Comparison of ENCODE assay signal across 8 cellular contexts in the genomic region with DNA sequence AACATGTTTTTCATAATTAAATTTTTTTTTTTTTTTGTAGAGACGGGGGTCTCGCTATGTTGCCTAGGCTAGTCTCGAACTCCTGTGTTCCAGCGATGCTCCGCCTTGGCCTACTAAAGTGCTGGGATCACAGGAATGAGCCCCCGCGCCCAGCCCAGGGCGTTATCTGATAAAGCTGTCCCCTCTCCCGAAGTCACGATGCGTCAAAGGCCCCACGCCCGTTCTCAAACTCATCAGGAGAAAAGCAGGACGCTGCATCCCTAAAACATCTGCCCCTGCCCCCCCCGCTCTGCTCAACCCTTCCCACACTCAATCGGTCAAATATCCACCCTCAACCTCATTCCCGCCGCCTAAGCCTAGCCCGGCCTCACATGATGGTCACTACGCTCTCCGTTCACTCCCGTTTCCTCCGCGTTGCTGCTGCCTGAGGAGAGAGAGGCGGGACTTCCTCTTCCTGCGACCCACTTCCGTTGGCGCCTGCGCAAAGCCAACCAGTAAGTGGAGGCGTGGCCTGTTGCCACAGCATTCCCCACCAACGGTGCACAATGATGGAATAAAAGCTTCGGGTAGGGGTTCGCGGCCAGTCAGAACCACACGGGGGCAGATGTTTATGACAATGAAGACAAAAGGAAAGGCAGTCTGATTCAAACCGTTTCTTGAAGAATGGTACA. TPM values are rescaled to one million over a fixed set of nuclear protein-coding genes. Genes with fewer than 3 reads are reported as not detected.
DNase-seq lines count a peak whose midpoint lies in the region; ATAC-seq and TF ChIP-seq lines count a peak whose summit lies in the region.

A gene (minus strand): TSS at position 438 of the 671 bp plus-strand sequence. CDS start 65 bp downstream, at position 373.

- H3K36me3 Mint-ChIP-seq in activated naive CD4-positive, alpha-beta T cell treated with anti-CD3 and anti-CD28 coated beads, Interleukin-2, amount 10 ng/mL, durations not matched to agents 7 days and 5 days = peaks cover 26% of the 10 kb centered on the region

- H3K36me3 ChIP-seq in H7 (replicated peaks; ENCODE audit: control insufficient read depth, insufficient read depth, low read length) (peaks cover 29% of the 10 kb centered on the region), Loucy (ENCODE audit: insufficient read depth, low read length) (peaks cover 17% of the 10 kb centered on the region; the same call in 1 of the 2 replicates), gastroesophageal sphincter (peaks cover 0 to 44% of the 10 kb centered on the region in 2 donors), neutrophil (peaks cover 22% of the 10 kb centered on the region)

- peak; percentile 89 for DNase-seq in GDM1 (lab: John Stamatoyannopoulos, UW)
- peak; percentile 94 for DNase-seq in H7
- DNase-seq in SIG-M5 (lab: John Stamatoyannopoulos, UW) = peak; percentile 58
- DNase-seq in activated naive CD4-positive, alpha-beta T cell treated with anti-CD3 and anti-CD28 coated beads, Interleukin-2, amount 10 ng/mL, durations not matched to agents 7 days and 5 days = peak; percentile 94

- H3K4me1 Mint-ChIP-seq in activated naive CD4-positive, alpha-beta T cell treated with anti-CD3 and anti-CD28 coated beads, Interleukin-2, amount 10 ng/mL, durations not matched to agents 7 days and 5 days = peaks cover 26% of the 10 kb centered on the region

- H3K27ac Mint-ChIP-seq in activated naive CD4-positive, alpha-beta T cell treated with anti-CD3 and anti-CD28 coated beads, Interleukin-2, amount 10 ng/mL, durations not matched to agents 7 days and 5 days = peak within 1 kb of the TSS; percentile 92

- H4K20me1 ChIP-seq in Loucy (ENCODE audit: insufficient read depth, low read length, poor library complexity, severe bottlenecking) = peaks cover 10% of the 10 kb centered on the region

- H3K27me3 ChIP-seq in H7 (ENCODE audit: control insufficient read depth, insufficient read depth, low read length) (no peaks in the 10 kb centered on the region), Loucy (ENCODE audit: insufficient read depth, low read length, poor library complexity, severe bottlenecking) (no peaks in the 10 kb centered on the region), gastroesophageal sphincter (no peaks in the 10 kb centered on the region), neutrophil (no peaks in the 10 kb centered on the region)

- peaks cover 52% of the 10 kb centered on the region for H3K79me2 ChIP-seq in Loucy (ENCODE audit: insufficient read depth, low read length)

- peak within 1 kb of the TSS; percentile 96 for H2AFZ ChIP-seq in Loucy (ENCODE audit: low read length)

- H3K4me1 ChIP-seq in Loucy (ENCODE audit: insufficient read depth, low read length, poor library complexity, severe bottlenecking) (peaks cover 13% of the 10 kb centered on the region), gastroesophageal sphincter (peaks cover 0 to 26% (median 10%) of the 10 kb centered on the region in 3 donors), neutrophil (ENCODE audit: control insufficient read depth in 1 of 2, insufficient read depth in 1 of 2, low read depth in 1 of 2, low read length in 1 of 2) (peaks cover 21 to 22% of the 10 kb centered on the region in 2 experiments)

- no peak for TF ChIP-seq CTCF in Loucy (conservative IDR thresholded peaks at IDR 0.05; ENCODE audit: low read length)
- peak in 1 of 4 experiments; percentile 19 for TF ChIP-seq CTCF in gastroesophageal sphincter (IDR thresholded peaks at IDR 0.05)
- TF ChIP-seq CTCF in neutrophil (IDR thresholded peaks at IDR 0.05) = peak; percentile 8
- no peak for TF ChIP-seq CTCF in subcutaneous adipose tissue (IDR thresholded peaks at IDR 0.05; ENCODE audit: low read depth)

- H3K4me3 ChIP-seq in H7 (ENCODE audit: insufficient read depth, low read depth, low read length) (peak within 1 kb of the TSS; percentile 92), Loucy (ENCODE audit: low read length, poor library complexity, severe bottlenecking) (peak within 1 kb of the TSS; percentile 98), gastroesophageal sphincter (peak within 1 kb of the TSS; percentile 82 to 86), neutrophil (ENCODE audit: low read depth in 1 of 2, low read length in 1 of 2) (peak within 1 kb of the TSS; percentile 84 to 97)

- WGBS in gastroesophageal sphincter (ENCODE audit: low coverage in 1 of 2), 2 donors = 0% methylated on average over 17 to 23 of the region's 36 CpGs

- TF ChIP-seq EP300 in gastroesophageal sphincter (IDR thresholded peaks at IDR 0.05) = no peak

- H3K9ac ChIP-seq in Loucy (ENCODE audit: low read depth, low read length, poor library complexity, severe bottlenecking) = peak within 1 kb of the TSS; percentile 94

- CTCF ChIA-PET in activated naive CD4-positive, alpha-beta T cell treated with anti-CD3 and anti-CD28 coated beads, Interleukin-2, amount 10 ng/mL, durations not matched to agents 7 days and 5 days (lab: Charles Lee) = interaction anchor here (0.8 to 5.0 kb wide), 9 partner anchors 8 to 253 kb away, joined by 3 to 43 read pairs (median 4); a partner anchor contains a TSS

- ATAC-seq in gastroesophageal sphincter = peak; percentile 85

- no peaks in the 10 kb centered on the region for H3F3A ChIP-seq in Loucy (ENCODE audit: low read depth)

- H3K4me2 ChIP-seq in Loucy (ENCODE audit: low read depth, low read length, poor library complexity, severe bottlenecking) = peak within 1 kb of the TSS; percentile 98

- H3K9me3 ChIP-seq in Loucy (ENCODE audit: insufficient read depth, low read depth, low read length) = no peaks in the 10 kb centered on the region
- no peaks in the 10 kb centered on the region for H3K9me3 ChIP-seq in gastroesophageal sphincter
- no peaks in the 10 kb centered on the region for H3K9me3 ChIP-seq in neutrophil

- H3K4me3 Mint-ChIP-seq in activated naive CD4-positive, alpha-beta T cell treated with anti-CD3 and anti-CD28 coated beads, Interleukin-2, amount 10 ng/mL, durations not matched to agents 7 days and 5 days = peak within 1 kb of the TSS; percentile 93

- H3K27ac ChIP-seq in gastroesophageal sphincter = peak within 1 kb of the TSS; percentile 73 to 97 (median 94)
- H3K27ac ChIP-seq in neutrophil = peak within 1 kb of the TSS; percentile 94

- no peaks in the 10 kb centered on the region for H3K27me3 Mint-ChIP-seq in activated naive CD4-positive, alpha-beta T cell treated with anti-CD3 and anti-CD28 coated beads, Interleukin-2, amount 10 ng/mL, durations not matched to agents 7 days and 5 days

- peak; percentile 72 to 84 for TF ChIP-seq POLR2A in gastroesophageal sphincter (IDR thresholded peaks at IDR 0.05)

- H3K9me3 Mint-ChIP-seq in activated naive CD4-positive, alpha-beta T cell treated with anti-CD3 and anti-CD28 coated beads, Interleukin-2, amount 10 ng/mL, durations not matched to agents 7 days and 5 days = no peaks in the 10 kb centered on the region

- no peaks in the 10 kb centered on the region for H3K9me2 ChIP-seq in Loucy (replicated peaks; ENCODE audit: low read depth, low read length)

RNA-seq across cellular contexts. Expression of the gene that starts here (rescaled TPM):
- total RNA-seq in H7 (2014; rRNA removed; shearing (Covaris generic)) = 407 and 467 TPM in 2 replicates
- 100 to 1,000 TPM; 113 to 201 (median 152) TPM for total RNA-seq in gastroesophageal sphincter
- 100 to 1,000 TPM; 117 to 159 (median 152) TPM for total RNA-seq in subcutaneous adipose tissue

Comparison
In these comparisons a context has a peak if more than half of its experiments do, and no peak if none do; other contexts are left out.
1. Peak in every context shown above with its lines: DNase-seq, ATAC-seq, H3K4me3 ChIP-seq and H3K27ac ChIP-seq.